Comparison of ENCODE assay signal across 9 cellular contexts in the genomic region with DNA sequence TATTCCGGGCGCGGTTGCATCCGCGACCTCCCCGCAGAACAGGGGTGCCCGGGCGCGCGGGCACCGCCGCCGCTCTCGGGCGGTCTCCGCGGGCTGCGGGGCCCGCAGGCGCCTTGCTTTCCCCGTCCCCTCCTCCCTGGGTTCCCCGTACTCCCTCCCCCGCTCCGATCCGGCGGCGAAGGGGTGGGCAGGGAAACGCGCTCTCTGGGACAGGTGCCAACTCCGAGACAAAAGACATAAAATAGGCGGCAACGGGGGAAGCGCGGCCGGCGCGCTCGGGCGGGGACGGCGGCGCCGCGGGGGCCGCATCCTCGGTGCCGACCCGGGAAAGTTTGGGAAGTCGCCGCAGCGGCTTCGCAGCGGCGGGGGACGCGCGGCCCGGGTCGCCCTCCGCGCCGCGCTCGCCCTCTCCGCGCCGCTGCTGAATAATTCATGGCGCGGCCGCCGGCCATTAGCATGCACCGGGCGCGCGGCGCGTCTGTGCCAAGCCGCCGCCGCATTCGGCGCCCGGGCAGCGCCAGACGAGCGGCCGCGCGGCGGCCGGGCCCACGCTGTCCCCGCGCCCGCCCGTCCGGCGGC.
DNase-seq lines count a peak whose midpoint lies in the region; ATAC-seq, FAIRE-seq and TF ChIP-seq lines count a peak whose summit lies in the region.
"Had no signal": no experiment of that assay in that cellular context is flagged by ENCODE, and none has a peak within 500 bp of the region (broad histone marks: within the 10 kb centered on the region; RNA-seq: fewer than 3 reads in every experiment).

No MANE protein-coding gene starts in this region.

- H3K4me3 Mint-ChIP-seq in progenitor cell of endocrine pancreas (ENCODE audit: low read depth), result peak overlapping the region; percentile 66
- H3K4me3 Mint-ChIP-seq: neural crest cell had no signal

- peak overlapping the region; percentile 96 to 100 for H3K27ac ChIP-seq in SK-N-SH (ENCODE audit: low read depth in 2 of 2, low read length in 1 of 2)
- peak overlapping the region; percentile 95 for H3K27ac ChIP-seq in right cardiac atrium (ENCODE audit: low read length)

- H3K4me1 ChIP-seq in SK-N-SH (ENCODE audit: control insufficient read depth in 1 of 2, insufficient read depth in 2 of 2, low read depth in 1 of 2, low read length in 1 of 2) (peaks cover 6 to 33% of the 10 kb centered on the region in 2 experiments; a peak in 3 of 4 replicates), right cardiac atrium (ENCODE audit: control insufficient read depth, insufficient read depth, low read length) (peaks cover 9% of the 10 kb centered on the region)

- no peak overlapping the region; the same call in 1 of the 2 replicates for H3K4me2 ChIP-seq in SK-N-SH

- H3K4me3 ChIP-seq in GM06990 (replicated peaks; ENCODE audit: low read depth, low read length), result peak overlapping the region; percentile 88
- peak overlapping the region; percentile 90 to 92 for H3K4me3 ChIP-seq in SK-N-SH (ENCODE audit: low read depth in 2 of 2, low read length in 1 of 2)
- H3K4me3 ChIP-seq in right cardiac atrium (ENCODE audit: low read length), result peak overlapping the region; percentile 92

- TF ChIP-seq CTCF in GM06990 (IDR thresholded peaks at IDR 0.05; ENCODE audit: insufficient read depth, low read length, poor library complexity, severe bottlenecking) (no peak), SK-N-SH (IDR thresholded peaks at IDR 0.05) (no peak), progenitor cell of endocrine pancreas (IDR thresholded peaks at IDR 0.05; ENCODE audit: unreplicated experiment) (no peak), D721Med (IDR thresholded peaks at IDR 0.05; ENCODE audit: insufficient read depth, missing control alignments) (no peak)

- TF ChIP-seq RAD21 in SK-N-SH (IDR thresholded peaks at IDR 0.05; ENCODE audit: low read length), result no peak; the same call in 1 of the 2 replicates

- FAIRE-seq in D721Med (lab: Jason Lieb, UNC), result no peak

- H3K27me3 ChIP-seq in GM06990 (replicated peaks; ENCODE audit: control insufficient read depth, insufficient read depth, low read length) (no peaks in the 10 kb centered on the region), SK-N-SH (ENCODE audit: insufficient read depth) (no peaks in the 10 kb centered on the region), right cardiac atrium (ENCODE audit: control insufficient read depth, insufficient read depth) (no peaks in the 10 kb centered on the region)

- peaks cover 42% of the 10 kb centered on the region for H3F3A ChIP-seq in SK-N-SH (replicated peaks; ENCODE audit: insufficient read depth)

- H3K9me2 ChIP-seq in SK-N-SH, result no peaks in the 10 kb centered on the region

- peaks cover 89% of the 10 kb centered on the region for H3K79me2 ChIP-seq in SK-N-SH (ENCODE audit: insufficient read depth)

- H3K36me3 Mint-ChIP-seq in progenitor cell of endocrine pancreas (ENCODE audit: insufficient read depth), result no peaks in the 10 kb centered on the region

- H3K9ac ChIP-seq in SK-N-SH, result peak overlapping the region; percentile 100

- CTCF ChIA-PET in SK-N-SH (lab: Yijun Ruan, JAX), result interaction anchor here (2.3 to 2.6 kb wide), 2 partner anchors 15 to 65 kb away, joined by 11 to 18 read pairs; no protein-coding TSS in a partner anchor

- POLR2A ChIA-PET in SK-N-SH (lab: Yijun Ruan, JAX), result interaction anchor here (1.3 to 3.9 kb wide), 6 partner anchors 16 to 74 kb away, joined by 7 to 54 read pairs (median 20); no protein-coding TSS in a partner anchor

- H3K9me3 Mint-ChIP-seq in progenitor cell of endocrine pancreas (ENCODE audit: low read depth), result no peaks in the 10 kb centered on the region
- H3K9me3 Mint-ChIP-seq: neural crest cell had no signal

- no peaks in the 10 kb centered on the region for H3K4me1 Mint-ChIP-seq in progenitor cell of endocrine pancreas (ENCODE audit: low read depth)

- ATAC-seq in right cardiac atrium, result peak; percentile 38 to 59
- ATAC-seq in HG03025 (IDR thresholded peaks at IDR 0.05; ENCODE audit: low FRiP score, unreplicated experiment), result no peak

- H3K27me3 Mint-ChIP-seq in progenitor cell of endocrine pancreas, result peaks cover 74% of the 10 kb centered on the region

- peaks cover 42% of the 10 kb centered on the region for H4K20me1 ChIP-seq in SK-N-SH (ENCODE audit: insufficient read depth)

- intact Hi-C loops in right cardiac atrium (cut with DNase I), result loop anchor here in 3 of 4 donors (2.0 to 10.0 kb wide), 5 partner anchors 15 to 67 kb away; no protein-coding TSS in a partner anchor

- DNase-seq in GM06990 (ENCODE audit: extremely low read depth, insufficient read length) (peak; percentile 78), KBM-7 (peak; percentile 92), SK-N-SH (peak; percentile 88), anterior cingulate cortex (lab: John Stamatoyannopoulos, UW) (peak in 54 of 58 donors; percentile 57 to 96 (median 89)), right cardiac atrium (peak; percentile 96 to 97 (median 97)), progenitor cell of endocrine pancreas (ENCODE audit: low spot score, unreplicated experiment) (no peak), D721Med (ENCODE audit: insufficient read length, low spot score) (no peak)

- H3K9me3 ChIP-seq in SK-N-SH (no peaks in the 10 kb centered on the region), right cardiac atrium (ENCODE audit: control insufficient read depth, low read length) (no peaks in the 10 kb centered on the region)

- H2AFZ ChIP-seq in SK-N-SH (ENCODE audit: low read depth), result no peak overlapping the region

- WGBS in SK-N-SH (ENCODE audit: low lambda C conversion rate), result 3% methylated on average over 8 of the region's 98 CpGs
- WGBS in right cardiac atrium, result under 1% methylated on average over 98 of the region's 98 CpGs

- in situ Hi-C loops in KBM-7 (cut with MboI; ENCODE audit: low pct_unique_long_range_greater_than_20kb, low sequenced_read_pairs), result no loop called here

- TF ChIP-seq EP300 in SK-N-SH (IDR thresholded peaks at IDR 0.05; ENCODE audit: borderline replicate concordance in 1 of 2, low read depth in 1 of 2, low read length in 1 of 2), result peak; percentile 15 to 57; a peak in 1 of 4 replicates

- H3K27ac Mint-ChIP-seq in progenitor cell of endocrine pancreas, result no peak overlapping the region

- no peaks in the 10 kb centered on the region; the same call in none of the 2 replicates for H3K36me3 ChIP-seq in GM06990 (ENCODE audit: control insufficient read depth, insufficient read depth, low read length)
- H3K36me3 ChIP-seq in SK-N-SH (replicated peaks in 1 of 2; ENCODE audit: control insufficient read depth in 1 of 2, insufficient read depth in 2 of 2, low read length in 1 of 2), result peaks cover 38 to 41% of the 10 kb centered on the region in 2 experiments

TF ChIP-seq in SK-N-SH, 30 proteins besides CTCF, POLR2A, EP300 and RAD21 (continues in another document):
- TF ChIP-seq IRF3 (IDR thresholded peaks at IDR 0.05; ENCODE audit: low read depth, low read length) (no peak), TEAD4 (IDR thresholded peaks at IDR 0.05; ENCODE audit: borderline replicate concordance, insufficient read depth) (0 out of 2 replicates have a peak, but pooled peaks have one; percentile 44), NFIC (IDR thresholded peaks at IDR 0.05; ENCODE audit: borderline replicate concordance) (peak; percentile 94), JUND (IDR thresholded peaks at IDR 0.05) (no peak), CHD2 (IDR thresholded peaks at IDR 0.05; ENCODE audit: low read length, partially characterized antibody) (peak; percentile 46), MEF2A (IDR thresholded peaks at IDR 0.05; ENCODE audit: borderline replicate concordance, low read depth) (no peak), NRF1 (IDR thresholded peaks at IDR 0.05; ENCODE audit: low read depth, low read length) (no peak), USF1 (IDR thresholded peaks at IDR 0.05; ENCODE audit: borderline replicate concordance, low read depth) (no peak), FOXJ3 (CRISPR knock-in tag; IDR thresholded peaks at IDR 0.05) (no peak)
- TF ChIP-seq, protein P1, sequence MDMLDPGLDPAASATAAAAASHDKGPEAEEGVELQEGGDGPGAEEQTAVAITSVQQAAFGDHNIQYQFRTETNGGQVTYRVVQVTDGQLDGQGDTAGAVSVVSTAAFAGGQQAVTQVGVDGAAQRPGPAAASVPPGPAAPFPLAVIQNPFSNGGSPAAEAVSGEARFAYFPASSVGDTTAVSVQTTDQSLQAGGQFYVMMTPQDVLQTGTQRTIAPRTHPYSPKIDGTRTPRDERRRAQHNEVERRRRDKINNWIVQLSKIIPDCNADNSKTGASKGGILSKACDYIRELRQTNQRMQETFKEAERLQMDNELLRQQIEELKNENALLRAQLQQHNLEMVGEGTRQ (IDR thresholded peaks at IDR 0.05; ENCODE audit: borderline replicate concordance, low read depth, low read length), result no peak
- TF ChIP-seq, protein P2, sequence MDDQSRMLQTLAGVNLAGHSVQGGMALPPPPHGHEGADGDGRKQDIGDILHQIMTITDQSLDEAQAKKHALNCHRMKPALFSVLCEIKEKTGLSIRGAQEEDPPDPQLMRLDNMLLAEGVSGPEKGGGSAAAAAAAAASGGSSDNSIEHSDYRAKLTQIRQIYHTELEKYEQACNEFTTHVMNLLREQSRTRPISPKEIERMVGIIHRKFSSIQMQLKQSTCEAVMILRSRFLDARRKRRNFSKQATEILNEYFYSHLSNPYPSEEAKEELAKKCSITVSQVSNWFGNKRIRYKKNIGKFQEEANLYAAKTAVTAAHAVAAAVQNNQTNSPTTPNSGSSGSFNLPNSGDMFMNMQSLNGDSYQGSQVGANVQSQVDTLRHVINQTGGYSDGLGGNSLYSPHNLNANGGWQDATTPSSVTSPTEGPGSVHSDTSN (IDR thresholded peaks at IDR 0.05), result peak; percentile 27; the same call in 1 of the 2 replicates
- TF ChIP-seq, protein P3, sequence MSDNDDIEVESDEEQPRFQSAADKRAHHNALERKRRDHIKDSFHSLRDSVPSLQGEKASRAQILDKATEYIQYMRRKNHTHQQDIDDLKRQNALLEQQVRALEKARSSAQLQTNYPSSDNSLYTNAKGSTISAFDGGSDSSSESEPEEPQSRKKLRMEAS (IDR thresholded peaks at IDR 0.05; ENCODE audit: low read depth), result 0 out of 2 replicates have a peak, but pooled peaks have one; percentile 39

Comparison
In these comparisons a context has a peak if more than half of its experiments do, and no peak if none do; other contexts are left out.
1. DNase-seq: peak in GM06990 (single experiment), KBM-7 (single experiment), SK-N-SH (single experiment), anterior cingulate cortex (54 of 58) and right cardiac atrium (3 of 3); none in progenitor cell of endocrine pancreas (single experiment) and D721Med (single experiment).
2. Peak in every context shown above with its lines, with median percentiles within 50 percentile points of each other: H3K4me3 ChIP-seq.